In genomic region chr22:25953276-25953675, GRCh38 we compare ENCODE assay signal across 17 cellular contexts.
"Had no signal": no experiment of that assay in that cellular context is flagged by ENCODE, and none has a peak within 500 bp of the region (broad histone marks: within the 10 kb centered on the region; RNA-seq: fewer than 3 reads in every experiment).

No MANE protein-coding gene starts in this region.

- H3K27ac ChIP-seq: esophagus squamous epithelium, gastroesophageal sphincter, left lung, lower lobe of right lung, ovary, prostate gland, skin epidermis, stomach had no signal

- DNase-seq: effector memory CD8-positive, alpha-beta T cell; esophagus squamous epithelium; foreskin fibroblast; glutamatergic neuron; left lung; lower lobe of right lung; natural killer cell; ovary; stimulated activated CD4-positive, alpha-beta T cell treated with anti-CD3 and anti-CD28 coated beads, Interleukin-12 subunit alpha, Interleukin-12 subunit beta, amount 100 ng/mL, for 4 hours; stimulated activated naive CD4-positive, alpha-beta T cell; stomach had no signal

- H3K27me3 ChIP-seq: esophagus squamous epithelium, ovary, stomach had no signal

- FAIRE-seq: colon, keratinocyte had no signal

- H3K9me3 ChIP-seq: esophagus squamous epithelium, gastroesophageal sphincter, left lung, lower lobe of right lung, ovary, prostate gland, stomach had no signal

- H3K4me3 ChIP-seq: esophagus squamous epithelium, gastroesophageal sphincter, left lung, lower lobe of right lung, ovary, prostate gland, skin epidermis, stomach had no signal

- ATAC-seq: effector memory CD8-positive, alpha-beta T cell; gastroesophageal sphincter; left lung; lower lobe of right lung; natural killer cell; sciatic nerve had no signal

- H3K36me3 ChIP-seq: esophagus squamous epithelium, gastroesophageal sphincter, left lung, lower lobe of right lung, ovary, prostate gland, stomach had no signal

- H3K4me1 ChIP-seq: esophagus squamous epithelium, gastroesophageal sphincter, left lung, lower lobe of right lung, prostate gland, stomach had no signal
